ENCODE assay signal across 17 cellular contexts in the genomic region with DNA sequence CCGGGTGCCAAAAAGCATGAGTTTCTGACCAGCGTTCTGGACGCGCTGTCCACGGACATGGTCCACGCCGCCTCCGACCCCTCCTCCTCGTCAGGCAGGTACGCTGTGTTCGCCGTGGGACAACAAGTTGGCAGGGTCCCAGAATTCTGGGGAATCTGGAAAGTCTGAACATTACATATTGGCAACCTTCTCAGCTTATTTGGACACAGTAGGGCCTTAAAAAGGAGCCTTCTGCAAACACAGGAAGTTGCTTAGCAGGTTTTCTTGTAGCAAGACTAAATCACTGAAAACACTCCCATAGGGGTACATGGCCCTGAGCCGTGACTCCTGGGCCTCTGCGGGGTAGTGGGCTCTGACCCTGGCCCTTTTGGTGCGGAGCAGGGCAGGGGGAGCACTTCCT.
DNase-seq lines count a peak whose midpoint lies in the region; ATAC-seq and TF ChIP-seq lines count a peak whose summit lies in the region.
"Had no signal": no experiment of that assay in that cellular context is flagged by ENCODE, and none has a peak within 500 bp of the region (broad histone marks: within the 10 kb centered on the region; RNA-seq: fewer than 3 reads in every experiment).

No MANE protein-coding gene starts in this region.

- WGBS in lung, 2 donors, result 49 to 72% methylated on average over 15 of the region's 15 CpGs
- 29 to 44% (median 37%) methylated on average over 15 of the region's 15 CpGs for WGBS in stomach, 5 donors

- ATAC-seq in lung (ENCODE audit: insufficient read depth, low FRiP score) (no peak), GM19328 (IDR thresholded peaks at IDR 0.05; ENCODE audit: unreplicated experiment) (no peak), omental fat pad (ENCODE audit: low FRiP score) (no peak)
- ATAC-seq: K562 had no signal

- no peaks in the 10 kb centered on the region for H3K27me3 Mint-ChIP-seq in Caco-2 (ENCODE audit: insufficient read depth, unreplicated experiment)

- intact Hi-C loops in Caco-2 (cut with micrococcal nuclease; ENCODE audit: unreplicated experiment) (no loop called here), stomach (cut with DNase I; ENCODE audit: low total_unique reads) (no loop called here)

- peak in 1 of 2 experiments; percentile 33 for DNase-seq in Caco-2
- peak; percentile 50 for DNase-seq in lung (ENCODE audit: low spot score)
- DNase-seq in stomach, result peak; percentile 82
- no peak for DNase-seq in omental fat pad (ENCODE audit: low spot score)
- no peak for DNase-seq in NK-92 treated with Interleukin-12 subunit alpha and Interleukin-12 subunit beta, amount 100 ng/mL, for 24 hours (lab: John Stamatoyannopoulos, UW)
- DNase-seq in SW480 (ENCODE audit: low spot score), result no peak
- DNase-seq: CD4-positive, alpha-beta T cell; DND-41; GDM1; HFFc6; NCI-H1092; NCI-H1694; NCI-H446; NCI-H774 had no signal

- H3K9me3 Mint-ChIP-seq in Caco-2 (ENCODE audit: unreplicated experiment), result peaks cover 2% of the 10 kb centered on the region
- H3K9me3 Mint-ChIP-seq: CD4-positive, alpha-beta T cell had no signal

- H3K27me3 ChIP-seq in Caco-2 (replicated peaks; ENCODE audit: control insufficient read depth, insufficient read depth, low read length) (no peaks in the 10 kb centered on the region), lung (ENCODE audit: control insufficient read depth, insufficient read depth) (no peaks in the 10 kb centered on the region), stomach (no peaks in the 10 kb centered on the region)

- no peak for TF ChIP-seq EP300 in stomach (IDR thresholded peaks at IDR 0.05)

- H3K9me3 ChIP-seq in Caco-2 (no peaks in the 10 kb centered on the region; the same call in 1 of the 2 replicates), lung (ENCODE audit: control insufficient read depth in 2 of 2, insufficient read depth in 1 of 2, low read length in 1 of 2) (peaks cover 0 to 4% of the 10 kb centered on the region in 2 donors), stomach (no peaks in the 10 kb centered on the region)

- no TSS peak for BruUV-seq in Caco-2 (replicated peaks; lab: Mats Ljungman, UMichigan)

- peaks cover 9% of the 10 kb centered on the region for H3K4me1 Mint-ChIP-seq in Caco-2 (ENCODE audit: low read depth, unreplicated experiment)

- POLR2A ChIA-PET in Caco-2 (lab: Charles Lee), result interaction anchor here (0.5 kb wide), 1 partner anchor 208 kb away, joined by 5 read pairs; no protein-coding TSS in a partner anchor

- H3K36me3 ChIP-seq in Caco-2 (ENCODE audit: control insufficient read depth, insufficient read depth, low read length) (no peaks in the 10 kb centered on the region), lung (ENCODE audit: control insufficient read depth in 2 of 2, insufficient read depth in 2 of 2, low read length in 2 of 2) (no peaks in the 10 kb centered on the region), stomach (peaks cover 0 to 5% (median 0%) of the 10 kb centered on the region in 4 donors)

- TF ChIP-seq CTCF in Caco-2 (IDR thresholded peaks at IDR 0.05; ENCODE audit: insufficient read depth in 1 of 2, low read depth in 1 of 2, low read length in 1 of 2, severe bottlenecking in 1 of 2, unreplicated experiment in 1 of 2) (no peak), VCaP (conservative IDR thresholded peaks at IDR 0.05) (no peak), lung (IDR thresholded peaks at IDR 0.05; ENCODE audit: control extremely low read depth, extremely low read depth) (no peak), stomach (IDR thresholded peaks at IDR 0.05) (no peak), omental fat pad (IDR thresholded peaks at IDR 0.05) (no peak)

- H3K27ac ChIP-seq in VCaP (peak overlapping the region; percentile 97), lung (ENCODE audit: low read depth in 1 of 2, low read length in 1 of 2) (no peak overlapping the region), stomach (peak overlapping the region in 4 of 5 donors; percentile 24 to 66 (median 61))

- TF ChIP-seq POLR2A in stomach (IDR thresholded peaks at IDR 0.05), result no peak

- CTCF ChIA-PET in Caco-2 (lab: Charles Lee), result interaction anchor here (0.5 kb wide), 1 partner anchor 33 kb away, joined by 4 read pairs; no protein-coding TSS in a partner anchor

- H3K36me3 Mint-ChIP-seq in Caco-2 (ENCODE audit: insufficient read depth, unreplicated experiment), result no peaks in the 10 kb centered on the region

- no peak overlapping the region for H3K4me3 Mint-ChIP-seq in Caco-2 (ENCODE audit: unreplicated experiment)
- H3K4me3 Mint-ChIP-seq: CD4-positive, alpha-beta T cell; HFFc6 had no signal

- peaks cover 13% of the 10 kb centered on the region for H3K4me1 ChIP-seq in Caco-2
- peaks cover 0 to 3% of the 10 kb centered on the region in 2 donors for H3K4me1 ChIP-seq in lung (ENCODE audit: control insufficient read depth in 2 of 2, insufficient read depth in 2 of 2, low read length in 2 of 2)
- peaks cover 16 to 49% (median 36%) of the 10 kb centered on the region in 4 donors for H3K4me1 ChIP-seq in stomach

- H3K27ac Mint-ChIP-seq in Caco-2 (ENCODE audit: unreplicated experiment), result peak overlapping the region; percentile 33
- H3K27ac Mint-ChIP-seq: CD4-positive, alpha-beta T cell; HFFc6 had no signal

- no peak overlapping the region for H3K4me3 ChIP-seq in Caco-2 (ENCODE audit: low read depth, low read length)
- H3K4me3 ChIP-seq in lung, result no peak overlapping the region
- no peak overlapping the region for H3K4me3 ChIP-seq in stomach
- H3K4me3 ChIP-seq: K562 had no signal

Comparison
In these comparisons a context has a peak if more than half of its experiments do, and no peak if none do; other contexts are left out.
1. DNase-seq: peak in lung (single experiment) and stomach (single experiment); none in omental fat pad (single experiment), NK-92 treated with Interleukin-12 subunit alpha and Interleukin-12 subunit beta, amount 100 ng/mL, for 24 hours (single experiment) and SW480 (single experiment).
2. H3K27ac ChIP-seq: peak in VCaP (single experiment) and stomach (4 of 5); none in lung (0 of 2).